8 cellular contexts compared by ENCODE assay signal in genomic region chr22:17628304-17629166, GRCh38. TPM values are rescaled to one million over a fixed set of nuclear protein-coding genes. Genes with fewer than 3 reads are reported as not detected.
A peak's percentile ranks its signal among the peaks of the same experiment; 100 is the strongest.
DNase-seq lines count a peak whose midpoint lies in the region; ATAC-seq and TF ChIP-seq lines count a peak whose summit lies in the region.

Gene ATP6V1E1 (minus strand): TSS chr22:17628749. CDS start chr22:17628635, 114 bp downstream.

- peak within 1 kb of the TSS; percentile 99 for H3K4me3 Mint-ChIP-seq in activated naive CD4-positive, alpha-beta T cell treated with anti-CD3 and anti-CD28 coated beads, Interleukin-2, amount 50 U/mL, for 24 hours

- H3K36me3 ChIP-seq in GM06990 (ENCODE audit: control insufficient read depth, insufficient read depth, low read length) = no peaks in the 10 kb centered on the region; the same call in none of the 2 replicates
- no peaks in the 10 kb centered on the region for H3K36me3 ChIP-seq in suprapubic skin

- H3K27me3 Mint-ChIP-seq in activated naive CD4-positive, alpha-beta T cell treated with anti-CD3 and anti-CD28 coated beads, Interleukin-2, amount 50 U/mL, for 24 hours = no peaks in the 10 kb centered on the region

- ATAC-seq in HG02588 (IDR thresholded peaks at IDR 0.05; ENCODE audit: unreplicated experiment) (peak; percentile 99), SK-N-SH treated with all-trans-retinoic acid at 6 μM for 48 hours (peak; percentile 99)

- H3K4me3 ChIP-seq in GM06990 (replicated peaks; ENCODE audit: low read depth, low read length) = peak within 1 kb of the TSS; percentile 100
- H3K4me3 ChIP-seq in suprapubic skin = peak within 1 kb of the TSS; percentile 93

- H3K4me1 ChIP-seq in suprapubic skin = peaks cover 35% of the 10 kb centered on the region

- H3K36me3 Mint-ChIP-seq in activated naive CD4-positive, alpha-beta T cell treated with anti-CD3 and anti-CD28 coated beads, Interleukin-2, amount 50 U/mL, for 24 hours = no peaks in the 10 kb centered on the region

- TF ChIP-seq EP300 in suprapubic skin (IDR thresholded peaks at IDR 0.05) = peak; percentile 14

- H3K9me3 ChIP-seq in suprapubic skin = no peaks in the 10 kb centered on the region

- peaks cover 32% of the 10 kb centered on the region for H3K4me1 Mint-ChIP-seq in activated naive CD4-positive, alpha-beta T cell treated with anti-CD3 and anti-CD28 coated beads, Interleukin-2, amount 50 U/mL, for 24 hours

- no peaks in the 10 kb centered on the region for H3K9me3 Mint-ChIP-seq in activated naive CD4-positive, alpha-beta T cell treated with anti-CD3 and anti-CD28 coated beads, Interleukin-2, amount 50 U/mL, for 24 hours

- H3K27ac Mint-ChIP-seq in activated naive CD4-positive, alpha-beta T cell treated with anti-CD3 and anti-CD28 coated beads, Interleukin-2, amount 50 U/mL, for 24 hours = peak within 1 kb of the TSS; percentile 98

- peak; percentile 95 for DNase-seq in GM06990 (ENCODE audit: extremely low read depth, insufficient read length)
- peak; percentile 95 for DNase-seq in NCI-H1092 (lab: John Stamatoyannopoulos, UW)
- peak; percentile 96 for DNase-seq in globus pallidus (ENCODE audit: low spot score)
- peak; percentile 42 to 98 (median 94) for DNase-seq in nucleus accumbens (lab: John Stamatoyannopoulos, UW)
- peak; percentile 98 for DNase-seq in suprapubic skin (ENCODE audit: low spot score in 2 of 2)

- H3K27me3 ChIP-seq in GM06990 (replicated peaks; ENCODE audit: control insufficient read depth, insufficient read depth, low read length) (no peaks in the 10 kb centered on the region), suprapubic skin (no peaks in the 10 kb centered on the region)

- WGBS in suprapubic skin = under 1% methylated on average over 42 of the region's 49 CpGs

- TF ChIP-seq CTCF in GM06990 (IDR thresholded peaks at IDR 0.05; ENCODE audit: insufficient read depth, low read length, poor library complexity, severe bottlenecking) (no peak), suprapubic skin (IDR thresholded peaks at IDR 0.05) (no peak)

- peak in 1 of 2 donors; percentile 91 for TF ChIP-seq POLR2A in suprapubic skin (IDR thresholded peaks at IDR 0.05)

- peak within 1 kb of the TSS; percentile 95 for H3K27ac ChIP-seq in suprapubic skin

TF ChIP-seq in SK-N-SH treated with all-trans-retinoic acid at 6 μM for 48 hours, 23 proteins besides CTCF, POLR2A, EP300 and RAD21:
- TF ChIP-seq RARB (CRISPR knock-in tag; IDR thresholded peaks at IDR 0.05) (no peak), ESRRG (CRISPR knock-in tag; IDR thresholded peaks at IDR 0.05) (no peak), CREB5 (CRISPR knock-in tag; IDR thresholded peaks at IDR 0.05; ENCODE audit: low read depth) (no peak), ZNF565 (CRISPR knock-in tag; conservative IDR thresholded peaks at IDR 0.05; ENCODE audit: low read depth) (no peak), TOX (CRISPR knock-in tag; IDR thresholded peaks at IDR 0.05; ENCODE audit: borderline replicate concordance) (no peak), ARNTL (CRISPR knock-in tag; IDR thresholded peaks at IDR 0.05; ENCODE audit: borderline replicate concordance, low read depth) (no peak), ISL1 (CRISPR knock-in tag; IDR thresholded peaks at IDR 0.05) (no peak), PPARA (CRISPR knock-in tag; IDR thresholded peaks at IDR 0.05; ENCODE audit: borderline replicate concordance) (no peak), ZFP3 (CRISPR knock-in tag; IDR thresholded peaks at IDR 0.05) (no peak), ZNF70 (CRISPR knock-in tag; IDR thresholded peaks at IDR 0.05) (no peak), SNAI2 (CRISPR knock-in tag; IDR thresholded peaks at IDR 0.05) (no peak), BACH2 (CRISPR knock-in tag; IDR thresholded peaks at IDR 0.05; ENCODE audit: borderline replicate concordance) (no peak), ZNF8 (CRISPR knock-in tag; IDR thresholded peaks at IDR 0.05) (no peak)
- TF ChIP-seq, protein P1, sequence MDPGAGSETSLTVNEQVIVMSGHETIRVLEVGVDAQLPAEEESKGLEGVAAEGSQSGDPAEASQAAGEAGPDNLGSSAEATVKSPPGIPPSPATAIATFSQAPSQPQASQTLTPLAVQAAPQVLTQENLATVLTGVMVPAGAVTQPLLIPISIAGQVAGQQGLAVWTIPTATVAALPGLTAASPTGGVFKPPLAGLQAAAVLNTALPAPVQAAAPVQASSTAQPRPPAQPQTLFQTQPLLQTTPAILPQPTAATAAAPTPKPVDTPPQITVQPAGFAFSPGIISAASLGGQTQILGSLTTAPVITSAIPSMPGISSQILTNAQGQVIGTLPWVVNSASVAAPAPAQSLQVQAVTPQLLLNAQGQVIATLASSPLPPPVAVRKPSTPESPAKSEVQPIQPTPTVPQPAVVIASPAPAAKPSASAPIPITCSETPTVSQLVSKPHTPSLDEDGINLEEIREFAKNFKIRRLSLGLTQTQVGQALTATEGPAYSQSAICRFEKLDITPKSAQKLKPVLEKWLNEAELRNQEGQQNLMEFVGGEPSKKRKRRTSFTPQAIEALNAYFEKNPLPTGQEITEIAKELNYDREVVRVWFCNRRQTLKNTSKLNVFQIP (CRISPR knock-in tag; IDR thresholded peaks at IDR 0.05; ENCODE audit: borderline replicate concordance, low read depth) = no peak

RNA-seq across cellular contexts. Expression of gene ATP6V1E1, which starts in this region (rescaled TPM):
- 100 to 1,000 TPM; 106 to 128 (median 115) TPM for total RNA-seq in suprapubic skin

Comparison
In these comparisons a context has a peak if more than half of its experiments do, and no peak if none do; other contexts are left out.
1. Peak in every context shown above with its lines: DNase-seq, ATAC-seq, H3K4me3 ChIP-seq and H3K27ac ChIP-seq.